Comparison of ENCODE assay signal across 7 cellular contexts in the genomic region with DNA sequence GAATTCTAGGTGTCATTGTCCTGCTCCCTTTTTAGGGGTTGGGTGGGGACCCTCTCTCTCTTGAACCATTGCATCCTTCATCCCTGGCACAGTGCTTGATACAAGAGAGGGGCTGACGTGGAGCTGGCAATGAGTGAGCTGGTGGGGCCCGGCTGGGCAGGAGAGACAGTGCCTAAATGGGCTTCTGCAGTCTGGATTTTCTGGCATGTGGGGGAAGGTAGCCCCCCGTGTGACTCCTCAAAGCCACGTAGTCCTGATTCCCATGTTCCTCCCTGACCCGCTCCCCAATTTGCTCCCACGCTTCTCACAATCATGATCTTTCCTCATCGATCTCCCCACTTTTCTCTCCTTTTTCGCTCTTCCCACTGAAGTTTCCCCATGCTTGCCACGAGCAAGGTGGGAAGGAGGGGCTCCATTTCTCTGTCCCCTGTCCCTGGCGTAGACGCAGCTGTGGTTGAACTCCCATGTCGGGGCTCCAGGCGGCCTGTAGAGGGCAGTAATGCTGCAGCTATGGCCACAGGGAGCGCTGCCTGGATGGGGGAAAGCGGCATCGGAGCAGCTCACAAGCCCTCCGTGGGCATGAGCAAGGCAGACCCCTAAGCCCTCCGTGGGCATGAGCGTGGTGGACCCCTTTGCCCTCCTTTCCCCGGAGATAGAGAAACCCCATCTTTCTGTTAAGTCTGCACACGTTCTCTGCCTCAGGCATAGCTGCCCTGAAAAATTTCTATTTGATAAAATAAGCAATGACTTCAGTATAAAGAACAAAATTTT. TPM values are rescaled to one million over a fixed set of nuclear protein-coding genes. Genes with fewer than 3 reads are reported as not detected.
DNase-seq lines count a peak whose midpoint lies in the region; ATAC-seq and TF ChIP-seq lines count a peak whose summit lies in the region.

No MANE protein-coding gene starts in this region.

- H3K27me3 Mint-ChIP-seq in activated naive CD8-positive, alpha-beta T cell treated with anti-CD3 and anti-CD28 coated beads for 36 hours, result peaks cover 6% of the 10 kb centered on the region

- DNase-seq in MG63 (peak; percentile 48), left ventricle myocardium inferior (peak; percentile 64), retina (peak; percentile 82)
- DNase-seq in activated naive CD8-positive, alpha-beta T cell treated with anti-CD3 and anti-CD28 coated beads for 36 hours, result peak; percentile 76

- H3K27me3 ChIP-seq in MG63 (no peaks in the 10 kb centered on the region), SU-DHL-6 (ENCODE audit: low read length) (no peaks in the 10 kb centered on the region), left ventricle myocardium inferior (ENCODE audit: low read depth) (no peaks in the 10 kb centered on the region)

- no peak overlapping the region for H3K4me3 Mint-ChIP-seq in activated naive CD8-positive, alpha-beta T cell treated with anti-CD3 and anti-CD28 coated beads for 36 hours

- TF ChIP-seq CTCF in SU-DHL-6 (IDR thresholded peaks at IDR 0.05; ENCODE audit: insufficient read depth, low read length, poor library complexity, severe bottlenecking) (peak; percentile 95), left ventricle myocardium inferior (IDR thresholded peaks at IDR 0.05; ENCODE audit: borderline replicate concordance) (peak; percentile 90)

- H3K4me1 Mint-ChIP-seq in activated naive CD8-positive, alpha-beta T cell treated with anti-CD3 and anti-CD28 coated beads for 36 hours, result peaks cover 16% of the 10 kb centered on the region

- no peaks in the 10 kb centered on the region for H3K9me2 ChIP-seq in SU-DHL-6 (replicated peaks; ENCODE audit: insufficient read depth, low read length)

- no peak overlapping the region for H3K27ac Mint-ChIP-seq in activated naive CD8-positive, alpha-beta T cell treated with anti-CD3 and anti-CD28 coated beads for 36 hours

- H3K36me3 ChIP-seq in MG63 (peaks cover 7% of the 10 kb centered on the region; the same call in 1 of the 2 replicates), SU-DHL-6 (ENCODE audit: low read length) (no peaks in the 10 kb centered on the region), left ventricle myocardium inferior (no peaks in the 10 kb centered on the region)

- H3K9me3 ChIP-seq in MG63 (no peaks in the 10 kb centered on the region), SU-DHL-6 (ENCODE audit: insufficient read depth, low read length) (no peaks in the 10 kb centered on the region), left ventricle myocardium inferior (replicated peaks) (no peaks in the 10 kb centered on the region)

- peak; percentile 41 for ATAC-seq in GM18498 (IDR thresholded peaks at IDR 0.05; ENCODE audit: unreplicated experiment)
- no peak for ATAC-seq in HG03135 (IDR thresholded peaks at IDR 0.05; ENCODE audit: unreplicated experiment)

- peaks cover 1% of the 10 kb centered on the region for H3K36me3 Mint-ChIP-seq in activated naive CD8-positive, alpha-beta T cell treated with anti-CD3 and anti-CD28 coated beads for 36 hours

- peaks cover 11% of the 10 kb centered on the region for H3K4me1 ChIP-seq in left ventricle myocardium inferior

- H3K4me2 ChIP-seq in SU-DHL-6 (ENCODE audit: low read depth, low read length, poor library complexity, severe bottlenecking), result peak overlapping the region; percentile 30

- no peaks in the 10 kb centered on the region for H3K79me2 ChIP-seq in SU-DHL-6 (ENCODE audit: insufficient read depth, low read length)

- no peaks in the 10 kb centered on the region for H3F3A ChIP-seq in SU-DHL-6 (ENCODE audit: insufficient read depth)

- H3K9ac ChIP-seq in SU-DHL-6 (ENCODE audit: low read length), result no peak overlapping the region

- no peaks in the 10 kb centered on the region for H3K9me3 Mint-ChIP-seq in activated naive CD8-positive, alpha-beta T cell treated with anti-CD3 and anti-CD28 coated beads for 36 hours

- intact Hi-C loops in left ventricle myocardium inferior (cut with micrococcal nuclease), result no loop called here

- H2AFZ ChIP-seq in SU-DHL-6 (ENCODE audit: low read depth, low read length, severe bottlenecking), result no peak overlapping the region

- H3K4me3 ChIP-seq in MG63 (no peak overlapping the region), SU-DHL-6 (ENCODE audit: insufficient read depth, low read length, poor library complexity, severe bottlenecking) (no peak overlapping the region), left ventricle myocardium inferior (peak overlapping the region; percentile 36)

- H3K27ac ChIP-seq in SU-DHL-6 (ENCODE audit: low read depth, low read length) (no peak overlapping the region), left ventricle myocardium inferior (replicated peaks) (no peak overlapping the region)

- H4K20me1 ChIP-seq in SU-DHL-6 (ENCODE audit: low read depth, low read length), result no peaks in the 10 kb centered on the region

RNA-seq across cellular contexts. Expression of a gene that starts 47.5 kb away (rescaled TPM):
- total RNA-seq in MG63 (2014; rRNA removed; shearing (Covaris generic); ENCODE audit: low replicate concordance), result 41.4 and 44.3 TPM in 2 replicates
- 10 to 100 TPM; 64.5 to 65.5 TPM for total RNA-seq in activated naive CD8-positive, alpha-beta T cell treated with anti-CD3 and anti-CD28 coated beads for 36 hours
- total RNA-seq in left ventricle myocardium inferior, result 52.3 TPM
